In genomic region chrX:96372313-96373046, GRCh38 we compare ENCODE assay signal across 8 cellular contexts.
A peak's percentile ranks its signal among the peaks of the same experiment; 100 is the strongest.
DNase-seq lines count a peak whose midpoint lies in the region; ATAC-seq and TF ChIP-seq lines count a peak whose summit lies in the region.

No MANE protein-coding gene starts in this region.

- H3K36me3 Mint-ChIP-seq in mesothelial cell of epicardium: no peaks in the 10 kb centered on the region
- H3K36me3 Mint-ChIP-seq in activated CD8-positive, alpha-beta T cell treated with anti-CD3 and anti-CD28 coated beads for 36 hours (ENCODE audit: low read depth): no peaks in the 10 kb centered on the region

- H3K27ac ChIP-seq in HEK293 (ENCODE audit: extremely low read depth, low read depth, low read length) (no peak overlapping the region), coronary artery (no peak overlapping the region)

- H3K4me1 Mint-ChIP-seq in mesothelial cell of epicardium: peaks cover 7% of the 10 kb centered on the region
- H3K4me1 Mint-ChIP-seq in activated CD8-positive, alpha-beta T cell treated with anti-CD3 and anti-CD28 coated beads for 36 hours (ENCODE audit: low read depth): no peaks in the 10 kb centered on the region

- POLR2A ChIA-PET in HEK293 (lab: Yijun Ruan, JAX): no interaction called here
- POLR2A ChIA-PET in activated CD8-positive, alpha-beta T cell treated with anti-CD3 and anti-CD28 coated beads for 36 hours (lab: Charles Lee): no interaction called here

- intact Hi-C loops in activated CD8-positive, alpha-beta T cell treated with anti-CD3 and anti-CD28 coated beads for 36 hours (cut with micrococcal nuclease): no loop called here

- CTCF ChIA-PET in HEK293 (lab: Yijun Ruan, JAX): interaction anchor here (0.6 to 1.3 kb wide), 13 partner anchors 10 to 949 kb away, joined by 3 to 5 read pairs (median 3); no protein-coding TSS in a partner anchor
- CTCF ChIA-PET in activated CD8-positive, alpha-beta T cell treated with anti-CD3 and anti-CD28 coated beads for 36 hours (lab: Charles Lee): no interaction called here

- no peak for ATAC-seq in activated CD8-positive, alpha-beta T cell treated with anti-CD3 and anti-CD28 coated beads for 36 hours
- no peak for ATAC-seq in HG03039 (IDR thresholded peaks at IDR 0.05; ENCODE audit: unreplicated experiment)
- ATAC-seq in HG02763 (IDR thresholded peaks at IDR 0.05; ENCODE audit: unreplicated experiment): no peak

- H3K4me3 ChIP-seq in HEK293 (ENCODE audit: low read depth, low read length): no peak overlapping the region
- peak overlapping the region; percentile 29 for H3K4me3 ChIP-seq in coronary artery

- H3K4me1 ChIP-seq in HEK293 (ENCODE audit: control insufficient read depth, insufficient read depth, low read length): no peaks in the 10 kb centered on the region

- no peaks in the 10 kb centered on the region for H3K9me3 Mint-ChIP-seq in mesothelial cell of epicardium
- H3K9me3 Mint-ChIP-seq in activated CD8-positive, alpha-beta T cell treated with anti-CD3 and anti-CD28 coated beads for 36 hours: no peaks in the 10 kb centered on the region

- DNase-seq in EH (ENCODE audit: low read depth) (peak; percentile 64), NCI-H526 treated with DMSO at 0.1 percent for 48 hours (lab: John Stamatoyannopoulos, UW) (peak; percentile 3), coronary artery (ENCODE audit: low spot score) (no peak), mesothelial cell of epicardium (ENCODE audit: low spot score in 2 of 2, unreplicated experiment in 2 of 2) (no peak)
- DNase-seq in activated CD8-positive, alpha-beta T cell treated with anti-CD3 and anti-CD28 coated beads for 36 hours: no peak

- no peaks in the 10 kb centered on the region for H3K9me3 ChIP-seq in HEK293 (ENCODE audit: control insufficient read depth, insufficient read depth, low read depth, low read length)

- no peak overlapping the region for H3K4me3 Mint-ChIP-seq in mesothelial cell of epicardium
- no peak overlapping the region for H3K4me3 Mint-ChIP-seq in activated CD8-positive, alpha-beta T cell treated with anti-CD3 and anti-CD28 coated beads for 36 hours

- peak; percentile 9; the same call in 1 of the 2 replicates for TF ChIP-seq CTCF in HEK293 (tag by site-specific recombination; IDR thresholded peaks at IDR 0.05)
- peak; percentile 38 for TF ChIP-seq CTCF in coronary artery (IDR thresholded peaks at IDR 0.05)
- TF ChIP-seq CTCF in mesothelial cell of epicardium (IDR thresholded peaks at IDR 0.05; ENCODE audit: unreplicated experiment): peak; percentile 59
- TF ChIP-seq CTCF in activated CD8-positive, alpha-beta T cell treated with anti-CD3 and anti-CD28 coated beads for 36 hours (IDR thresholded peaks at IDR 0.05): no peak

- H3K27me3 Mint-ChIP-seq in mesothelial cell of epicardium (ENCODE audit: low read depth): no peaks in the 10 kb centered on the region
- no peaks in the 10 kb centered on the region for H3K27me3 Mint-ChIP-seq in activated CD8-positive, alpha-beta T cell treated with anti-CD3 and anti-CD28 coated beads for 36 hours

- H3K36me3 ChIP-seq in HEK293 (ENCODE audit: control insufficient read depth in 2 of 2, insufficient read depth in 1 of 2, low read length in 2 of 2): no peaks in the 10 kb centered on the region

- H3K27ac Mint-ChIP-seq in mesothelial cell of epicardium: no peak overlapping the region
- H3K27ac Mint-ChIP-seq in activated CD8-positive, alpha-beta T cell treated with anti-CD3 and anti-CD28 coated beads for 36 hours: no peak overlapping the region

TF ChIP-seq in HEK293, 187 proteins besides CTCF, POLR2A, EP300 and RAD21:
- no peak for TF ChIP-seq ZNF274 (IDR thresholded peaks at IDR 0.05; ENCODE audit: low read length)
- no peak for TF ChIP-seq ZNF274 (tag by site-specific recombination; IDR thresholded peaks at IDR 0.05; ENCODE audit: borderline replicate concordance)
- peak; percentile 75 for TF ChIP-seq ZNF654 (tag by site-specific recombination; IDR thresholded peaks at IDR 0.05; ENCODE audit: low read depth)

Comparison
In these comparisons a context has a peak if more than half of its experiments do, and no peak if none do; other contexts are left out.
1. DNase-seq: peak in EH (single experiment) and NCI-H526 treated with DMSO at 0.1 percent for 48 hours (single experiment); none in coronary artery (single experiment), mesothelial cell of epicardium (0 of 2) and activated CD8-positive, alpha-beta T cell treated with anti-CD3 and anti-CD28 coated beads for 36 hours (single experiment).